1 cellular context compared by ENCODE assay signal in genomic region chr7:2353650-2354172, GRCh38.
TF ChIP-seq lines count a peak whose summit lies in the region.

No MANE protein-coding gene starts in this region.

TF ChIP-seq in HepG2, 621 proteins besides CTCF, POLR2A, EP300 and RAD21 (continued from another document and continues in another):
- peak; percentile 80; the same call in 1 of the 2 replicates for TF ChIP-seq REXO4 (CRISPR knock-in tag; IDR thresholded peaks at IDR 0.05; ENCODE audit: borderline replicate concordance)
- TF ChIP-seq ZNF614 (CRISPR knock-in tag; IDR thresholded peaks at IDR 0.05; ENCODE audit: borderline replicate concordance), result 0 out of 2 replicates have a peak, but pooled peaks have one; percentile 24
- no peak for TF ChIP-seq NONO (IDR thresholded peaks at IDR 0.05)
- 0 out of 2 replicates have a peak, but pooled peaks have one; percentile 19 for TF ChIP-seq NONO (CRISPR knock-in tag; conservative IDR thresholded peaks at IDR 0.05)
- TF ChIP-seq ZBTB8A (CRISPR knock-in tag; IDR thresholded peaks at IDR 0.05; ENCODE audit: borderline replicate concordance, low read depth), result peak; percentile 77; the same call in 1 of the 2 replicates
- no peak for TF ChIP-seq ZEB1 (IDR thresholded peaks at IDR 0.05; ENCODE audit: insufficient replicate concordance, low read depth)
- TF ChIP-seq ZNF773 (CRISPR knock-in tag; IDR thresholded peaks at IDR 0.05; ENCODE audit: borderline replicate concordance), result peak; percentile 93; the same call in 1 of the 2 replicates
- no peak for TF ChIP-seq ZNF251 (CRISPR knock-in tag; IDR thresholded peaks at IDR 0.05)
- TF ChIP-seq TOE1 (CRISPR knock-in tag; IDR thresholded peaks at IDR 0.05), result peak; percentile 91
- TF ChIP-seq ZNF33B (CRISPR knock-in tag; IDR thresholded peaks at IDR 0.05), result peak; percentile 85; the same call in 1 of the 2 replicates
- TF ChIP-seq IKZF5 (CRISPR knock-in tag; IDR thresholded peaks at IDR 0.05), result peak; percentile 80; the same call in 1 of the 2 replicates
- no peak for TF ChIP-seq MBNL3 (CRISPR knock-in tag; conservative IDR thresholded peaks at IDR 0.05)
- no peak for TF ChIP-seq ZSCAN31 (CRISPR knock-in tag; IDR thresholded peaks at IDR 0.05; ENCODE audit: low read depth)
- peak; percentile 56; the same call in 1 of the 2 replicates for TF ChIP-seq HMG20B (CRISPR knock-in tag; conservative IDR thresholded peaks at IDR 0.05)
- TF ChIP-seq ZNF383 (CRISPR knock-in tag; IDR thresholded peaks at IDR 0.05; ENCODE audit: borderline replicate concordance), result no peak
- no peak for TF ChIP-seq FOXJ3 (CRISPR knock-in tag; IDR thresholded peaks at IDR 0.05; ENCODE audit: borderline replicate concordance)
- TF ChIP-seq, protein P1, sequence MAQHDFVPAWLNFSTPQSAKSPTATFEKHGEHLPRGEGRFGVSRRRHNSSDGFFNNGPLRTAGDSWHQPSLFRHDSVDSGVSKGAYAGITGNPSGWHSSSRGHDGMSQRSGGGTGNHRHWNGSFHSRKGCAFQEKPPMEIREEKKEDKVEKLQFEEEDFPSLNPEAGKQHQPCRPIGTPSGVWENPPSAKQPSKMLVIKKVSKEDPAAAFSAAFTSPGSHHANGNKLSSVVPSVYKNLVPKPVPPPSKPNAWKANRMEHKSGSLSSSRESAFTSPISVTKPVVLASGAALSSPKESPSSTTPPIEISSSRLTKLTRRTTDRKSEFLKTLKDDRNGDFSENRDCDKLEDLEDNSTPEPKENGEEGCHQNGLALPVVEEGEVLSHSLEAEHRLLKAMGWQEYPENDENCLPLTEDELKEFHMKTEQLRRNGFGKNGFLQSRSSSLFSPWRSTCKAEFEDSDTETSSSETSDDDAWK (CRISPR knock-in tag; IDR thresholded peaks at IDR 0.05), result no peak
- TF ChIP-seq ZNF3 (CRISPR knock-in tag; IDR thresholded peaks at IDR 0.05), result no peak
- no peak for TF ChIP-seq ZNF17 (CRISPR knock-in tag; IDR thresholded peaks at IDR 0.05)
- TF ChIP-seq ZGPAT (CRISPR knock-in tag; IDR thresholded peaks at IDR 0.05), result no peak
- TF ChIP-seq AFF4 (CRISPR knock-in tag; IDR thresholded peaks at IDR 0.05), result 0 out of 2 replicates have a peak, but pooled peaks have one; percentile 43
- TF ChIP-seq, protein P2, sequence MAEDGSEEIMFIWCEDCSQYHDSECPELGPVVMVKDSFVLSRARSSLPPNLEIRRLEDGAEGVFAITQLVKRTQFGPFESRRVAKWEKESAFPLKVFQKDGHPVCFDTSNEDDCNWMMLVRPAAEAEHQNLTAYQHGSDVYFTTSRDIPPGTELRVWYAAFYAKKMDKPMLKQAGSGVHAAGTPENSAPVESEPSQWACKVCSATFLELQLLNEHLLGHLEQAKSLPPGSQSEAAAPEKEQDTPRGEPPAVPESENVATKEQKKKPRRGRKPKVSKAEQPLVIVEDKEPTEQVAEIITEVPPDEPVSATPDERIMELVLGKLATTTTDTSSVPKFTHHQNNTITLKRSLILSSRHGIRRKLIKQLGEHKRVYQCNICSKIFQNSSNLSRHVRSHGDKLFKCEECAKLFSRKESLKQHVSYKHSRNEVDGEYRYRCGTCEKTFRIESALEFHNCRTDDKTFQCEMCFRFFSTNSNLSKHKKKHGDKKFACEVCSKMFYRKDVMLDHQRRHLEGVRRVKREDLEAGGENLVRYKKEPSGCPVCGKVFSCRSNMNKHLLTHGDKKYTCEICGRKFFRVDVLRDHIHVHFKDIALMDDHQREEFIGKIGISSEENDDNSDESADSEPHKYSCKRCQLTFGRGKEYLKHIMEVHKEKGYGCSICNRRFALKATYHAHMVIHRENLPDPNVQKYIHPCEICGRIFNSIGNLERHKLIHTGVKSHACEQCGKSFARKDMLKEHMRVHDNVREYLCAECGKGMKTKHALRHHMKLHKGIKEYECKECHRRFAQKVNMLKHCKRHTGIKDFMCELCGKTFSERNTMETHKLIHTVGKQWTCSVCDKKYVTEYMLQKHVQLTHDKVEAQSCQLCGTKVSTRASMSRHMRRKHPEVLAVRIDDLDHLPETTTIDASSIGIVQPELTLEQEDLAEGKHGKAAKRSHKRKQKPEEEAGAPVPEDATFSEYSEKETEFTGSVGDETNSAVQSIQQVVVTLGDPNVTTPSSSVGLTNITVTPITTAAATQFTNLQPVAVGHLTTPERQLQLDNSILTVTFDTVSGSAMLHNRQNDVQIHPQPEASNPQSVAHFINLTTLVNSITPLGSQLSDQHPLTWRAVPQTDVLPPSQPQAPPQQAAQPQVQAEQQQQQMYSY (CRISPR knock-in tag; IDR thresholded peaks at IDR 0.05), result peak; percentile 71; the same call in 1 of the 2 replicates
- peak; percentile 33; the same call in 1 of the 2 replicates for TF ChIP-seq MEF2D (CRISPR knock-in tag; IDR thresholded peaks at IDR 0.05)
- TF ChIP-seq BHLHE40 (IDR thresholded peaks at IDR 0.05; ENCODE audit: low read length), result no peak
- no peak for TF ChIP-seq SRSF4 (IDR thresholded peaks at IDR 0.05; ENCODE audit: low read depth, low read length, poor library complexity, severe bottlenecking)
- no peak for TF ChIP-seq CAMTA2 (CRISPR knock-in tag; IDR thresholded peaks at IDR 0.05; ENCODE audit: borderline replicate concordance)
- TF ChIP-seq ZKSCAN5 (CRISPR knock-in tag; IDR thresholded peaks at IDR 0.05), result 0 out of 2 replicates have a peak, but pooled peaks have one; percentile 31
- no peak; the same call in 1 of the 2 replicates for TF ChIP-seq ATF5 (CRISPR knock-in tag; IDR thresholded peaks at IDR 0.05; ENCODE audit: low read depth)
- TF ChIP-seq ZNF230 (CRISPR knock-in tag; IDR thresholded peaks at IDR 0.05), result peak; percentile 64; the same call in 1 of the 2 replicates
- TF ChIP-seq ZNF556 (CRISPR knock-in tag; IDR thresholded peaks at IDR 0.05; ENCODE audit: borderline replicate concordance), result no peak
- peak; percentile 71; the same call in 1 of the 2 replicates for TF ChIP-seq AHDC1 (CRISPR knock-in tag; IDR thresholded peaks at IDR 0.05; ENCODE audit: borderline replicate concordance)
- peak; percentile 96 for TF ChIP-seq ARNT2 (CRISPR knock-in tag; IDR thresholded peaks at IDR 0.05; ENCODE audit: low read depth)
- TF ChIP-seq IRF2 (CRISPR knock-in tag; IDR thresholded peaks at IDR 0.05), result peak; percentile 45; the same call in 1 of the 2 replicates
- 0 out of 2 replicates have a peak, but pooled peaks have one; percentile 61 for TF ChIP-seq REL (CRISPR knock-in tag; conservative IDR thresholded peaks at IDR 0.05)
- 0 out of 2 replicates have a peak, but pooled peaks have one; percentile 31 for TF ChIP-seq TBX3 (IDR thresholded peaks at IDR 0.05; ENCODE audit: borderline replicate concordance)
- TF ChIP-seq RFX5 (IDR thresholded peaks at IDR 0.05; ENCODE audit: low read depth, low read length), result no peak
- TF ChIP-seq ZNF138 (CRISPR knock-in tag; IDR thresholded peaks at IDR 0.05; ENCODE audit: low read depth), result 0 out of 2 replicates have a peak, but pooled peaks have one; percentile 64
